9 cellular contexts compared by ENCODE assay signal in genomic region chr12:20950248-20950647, GRCh38.
DNase-seq lines count a peak whose midpoint lies in the region; ATAC-seq and TF ChIP-seq lines count a peak whose summit lies in the region.
"Had no signal": no experiment of that assay in that cellular context is flagged by ENCODE, and none has a peak within 500 bp of the region (broad histone marks: within the 10 kb centered on the region; RNA-seq: fewer than 3 reads in every experiment).

No MANE protein-coding gene starts in this region.

- ATAC-seq in HG02970 (IDR thresholded peaks at IDR 0.05; ENCODE audit: low FRiP score, unreplicated experiment) (peak; percentile 72), HG03097 (IDR thresholded peaks at IDR 0.05; ENCODE audit: low FRiP score, unreplicated experiment) (no peak)

- DNase-seq in NCI-H2171 treated with DMSO at 0.1 percent for 48 hours (lab: John Stamatoyannopoulos, UW) (peak; percentile 40), NCI-H2171 (lab: John Stamatoyannopoulos, UW) (no peak), NCI-H748 (lab: John Stamatoyannopoulos, UW; ENCODE audit: unreplicated experiment) (peak; percentile 15), esophagus muscularis mucosa (ENCODE audit: extremely low spot score) (no peak), OCI-M2 (lab: John Stamatoyannopoulos, UW; ENCODE audit: unreplicated experiment) (no peak)
- no peak for DNase-seq in activated CD4-positive, alpha-beta memory T cell treated with anti-CD3 and anti-CD28 coated beads, Interleukin-2, amount 10 ng/mL, durations not matched to agents 7 days and 5 days

- TF ChIP-seq POLR2A in esophagus muscularis mucosa (IDR thresholded peaks at IDR 0.05; ENCODE audit: low read depth) = no peak

- TF ChIP-seq CTCF in esophagus muscularis mucosa (IDR thresholded peaks at IDR 0.05) = peak in 2 of 3 experiments; percentile 13 to 43

- WGBS in esophagus muscularis mucosa = 72% methylated on average over 3 of the region's 3 CpGs

- H3K27ac ChIP-seq in esophagus muscularis mucosa (replicated peaks in 1 of 4) = no peak overlapping the region
- H3K27ac ChIP-seq: BLaER1 treated with 17β-estradiol and CSF1 and Interleukin-3, amounts not matched to agents 10 nM and 100 nM had no signal

- no peaks in the 10 kb centered on the region for H3K36me3 ChIP-seq in esophagus muscularis mucosa
- H3K36me3 ChIP-seq: BLaER1 treated with 17β-estradiol and CSF1 and Interleukin-3, amounts not matched to agents 10 nM and 100 nM had no signal

- H3K4me1 Mint-ChIP-seq in activated CD4-positive, alpha-beta memory T cell treated with anti-CD3 and anti-CD28 coated beads, Interleukin-2, amount 10 ng/mL, durations not matched to agents 7 days and 5 days = no peaks in the 10 kb centered on the region

- H3K27ac Mint-ChIP-seq in activated CD4-positive, alpha-beta memory T cell treated with anti-CD3 and anti-CD28 coated beads, Interleukin-2, amount 10 ng/mL, durations not matched to agents 7 days and 5 days = no peak overlapping the region

- TF ChIP-seq EP300 in esophagus muscularis mucosa (IDR thresholded peaks at IDR 0.05) = no peak

- no peaks in the 10 kb centered on the region for H3K9me3 ChIP-seq in esophagus muscularis mucosa
- H3K9me3 ChIP-seq: BLaER1 treated with 17β-estradiol and CSF1 and Interleukin-3, amounts not matched to agents 10 nM and 100 nM had no signal

- intact Hi-C loops in esophagus muscularis mucosa (cut with DNase I) = no loop called here

- no peaks in the 10 kb centered on the region for H3K36me3 Mint-ChIP-seq in activated CD4-positive, alpha-beta memory T cell treated with anti-CD3 and anti-CD28 coated beads, Interleukin-2, amount 10 ng/mL, durations not matched to agents 7 days and 5 days (ENCODE audit: low read depth)

- H3K4me1 ChIP-seq in esophagus muscularis mucosa = no peaks in the 10 kb centered on the region
- H3K4me1 ChIP-seq: BLaER1 treated with 17β-estradiol and CSF1 and Interleukin-3, amounts not matched to agents 10 nM and 100 nM had no signal

- CTCF ChIA-PET in activated CD4-positive, alpha-beta memory T cell treated with anti-CD3 and anti-CD28 coated beads, Interleukin-2, amount 10 ng/mL, durations not matched to agents 7 days and 5 days (lab: Charles Lee) = interaction anchor here (0.6 to 1.9 kb wide), 4 partner anchors 10 to 256 kb away, joined by 3 to 11 read pairs (median 3); no protein-coding TSS in a partner anchor

- no peaks in the 10 kb centered on the region for H3K27me3 Mint-ChIP-seq in activated CD4-positive, alpha-beta memory T cell treated with anti-CD3 and anti-CD28 coated beads, Interleukin-2, amount 10 ng/mL, durations not matched to agents 7 days and 5 days

- no peaks in the 10 kb centered on the region for H3K9me3 Mint-ChIP-seq in activated CD4-positive, alpha-beta memory T cell treated with anti-CD3 and anti-CD28 coated beads, Interleukin-2, amount 10 ng/mL, durations not matched to agents 7 days and 5 days

- no peak overlapping the region for H3K4me3 Mint-ChIP-seq in activated CD4-positive, alpha-beta memory T cell treated with anti-CD3 and anti-CD28 coated beads, Interleukin-2, amount 10 ng/mL, durations not matched to agents 7 days and 5 days

- no peak overlapping the region for H3K4me3 ChIP-seq in esophagus muscularis mucosa
- H3K4me3 ChIP-seq: BLaER1 treated with 17β-estradiol and CSF1 and Interleukin-3, amounts not matched to agents 10 nM and 100 nM had no signal

- no peaks in the 10 kb centered on the region for H3K27me3 ChIP-seq in esophagus muscularis mucosa
- H3K27me3 ChIP-seq: BLaER1 treated with 17β-estradiol and CSF1 and Interleukin-3, amounts not matched to agents 10 nM and 100 nM had no signal

- POLR2A ChIA-PET in activated CD4-positive, alpha-beta memory T cell treated with anti-CD3 and anti-CD28 coated beads, Interleukin-2, amount 10 ng/mL, durations not matched to agents 7 days and 5 days (lab: Charles Lee) = no interaction called here

Comparison
In these comparisons a context has a peak if more than half of its experiments do, and no peak if none do; other contexts are left out.
1. DNase-seq: peak in NCI-H2171 treated with DMSO at 0.1 percent for 48 hours (single experiment) and NCI-H748 (single experiment); none in NCI-H2171 (single experiment), esophagus muscularis mucosa (single experiment), OCI-M2 (single experiment) and activated CD4-positive, alpha-beta memory T cell treated with anti-CD3 and anti-CD28 coated beads, Interleukin-2, amount 10 ng/mL, durations not matched to agents 7 days and 5 days (single experiment).